ENCODE assay signal across 8 cellular contexts in the genomic region with DNA sequence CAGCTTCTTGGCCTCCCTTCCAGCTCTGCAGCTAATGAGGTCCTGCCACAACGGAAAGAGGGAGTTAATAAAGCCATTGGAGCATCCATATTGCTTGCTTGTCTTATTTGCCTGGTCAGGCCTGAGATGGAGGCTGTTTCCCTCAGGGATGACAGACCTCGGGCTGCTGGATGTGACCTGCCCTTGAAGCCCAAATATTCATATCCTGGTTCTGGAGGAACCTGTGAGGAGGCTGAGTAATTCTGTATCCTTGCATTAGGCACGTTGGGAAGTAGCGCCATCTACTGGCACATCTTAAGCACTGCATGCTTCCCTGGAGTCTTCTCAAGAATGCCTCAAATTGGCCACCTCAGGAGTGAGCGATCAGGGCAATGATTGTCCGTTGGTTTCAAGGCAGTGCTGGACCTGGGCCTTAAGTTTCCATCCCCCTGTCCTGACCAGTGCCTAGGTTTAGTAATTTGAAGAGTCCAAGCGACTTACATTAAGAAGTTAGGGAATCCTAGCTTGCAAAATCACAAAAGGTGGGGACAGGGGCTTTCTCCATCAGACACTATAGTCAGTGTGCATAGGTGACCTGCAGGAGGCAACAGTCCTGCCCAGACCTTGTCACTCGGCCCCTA. TPM values are rescaled to one million over a fixed set of nuclear protein-coding genes. Genes with fewer than 3 reads are reported as not detected.
DNase-seq lines count a peak whose midpoint lies in the region; ATAC-seq and TF ChIP-seq lines count a peak whose summit lies in the region.

No MANE protein-coding gene starts in this region.

- H3K4me3 Mint-ChIP-seq in activated CD8-positive, alpha-beta T cell treated with anti-CD3 and anti-CD28 coated beads for 36 hours, result no peak overlapping the region
- no peak overlapping the region for H3K4me3 Mint-ChIP-seq in mesothelial cell of epicardium

- H3K9me3 Mint-ChIP-seq in activated CD8-positive, alpha-beta T cell treated with anti-CD3 and anti-CD28 coated beads for 36 hours, result no peaks in the 10 kb centered on the region
- no peaks in the 10 kb centered on the region for H3K9me3 Mint-ChIP-seq in mesothelial cell of epicardium

- H3K4me3 ChIP-seq in effector memory CD4-positive, alpha-beta T cell (ENCODE audit: insufficient read depth, low read depth, low read length, poor library complexity, severe bottlenecking), result no peak overlapping the region

- peak; percentile 55 for ATAC-seq in HG03432 (IDR thresholded peaks at IDR 0.05; ENCODE audit: unreplicated experiment)
- peak; percentile 99 for ATAC-seq in activated CD8-positive, alpha-beta T cell treated with anti-CD3 and anti-CD28 coated beads for 36 hours
- ATAC-seq in GM19467 (IDR thresholded peaks at IDR 0.05; ENCODE audit: unreplicated experiment), result no peak

- no peak overlapping the region for H3K27ac Mint-ChIP-seq in activated CD8-positive, alpha-beta T cell treated with anti-CD3 and anti-CD28 coated beads for 36 hours
- H3K27ac Mint-ChIP-seq in mesothelial cell of epicardium, result no peak overlapping the region

- H3K4me1 ChIP-seq in effector memory CD4-positive, alpha-beta T cell (ENCODE audit: control insufficient read depth, insufficient read depth, low read length, poor library complexity, severe bottlenecking), result no peaks in the 10 kb centered on the region

- peak; percentile 94 for TF ChIP-seq CTCF in activated CD8-positive, alpha-beta T cell treated with anti-CD3 and anti-CD28 coated beads for 36 hours (IDR thresholded peaks at IDR 0.05)
- peak; percentile 89 for TF ChIP-seq CTCF in mesothelial cell of epicardium (IDR thresholded peaks at IDR 0.05; ENCODE audit: unreplicated experiment)

- POLR2A ChIA-PET in activated CD8-positive, alpha-beta T cell treated with anti-CD3 and anti-CD28 coated beads for 36 hours (lab: Charles Lee), result interaction anchor here (0.7 to 5.6 kb wide), 8 partner anchors 9 to 69 kb away, joined by 3 to 35 read pairs (median 14); a partner anchor contains a TSS

- peaks cover 22% of the 10 kb centered on the region for H3K36me3 Mint-ChIP-seq in activated CD8-positive, alpha-beta T cell treated with anti-CD3 and anti-CD28 coated beads for 36 hours (ENCODE audit: low read depth)
- H3K36me3 Mint-ChIP-seq in mesothelial cell of epicardium, result peaks cover 19% of the 10 kb centered on the region

- intact Hi-C loops in activated CD8-positive, alpha-beta T cell treated with anti-CD3 and anti-CD28 coated beads for 36 hours (cut with micrococcal nuclease), result loop anchor here (2.0 kb wide), 1 partner anchor 57 kb away; no protein-coding TSS in a partner anchor

- H3K36me3 ChIP-seq in effector memory CD4-positive, alpha-beta T cell (ENCODE audit: control insufficient read depth, insufficient read depth, low read length), result peaks cover 20% of the 10 kb centered on the region

- H3K9me3 ChIP-seq in effector memory CD4-positive, alpha-beta T cell (ENCODE audit: control insufficient read depth, low read length), result no peaks in the 10 kb centered on the region

- CTCF ChIA-PET in activated CD8-positive, alpha-beta T cell treated with anti-CD3 and anti-CD28 coated beads for 36 hours (lab: Charles Lee), result interaction anchor here (0.6 to 7.8 kb wide), 38 partner anchors 10 to 266 kb away, joined by 3 to 135 read pairs (median 4); a partner anchor contains a TSS

- H3K4me1 Mint-ChIP-seq in activated CD8-positive, alpha-beta T cell treated with anti-CD3 and anti-CD28 coated beads for 36 hours (ENCODE audit: low read depth), result no peaks in the 10 kb centered on the region
- no peaks in the 10 kb centered on the region for H3K4me1 Mint-ChIP-seq in mesothelial cell of epicardium

- no peaks in the 10 kb centered on the region for H3K27me3 ChIP-seq in effector memory CD4-positive, alpha-beta T cell (replicated peaks; ENCODE audit: control insufficient read depth, insufficient read depth, low read length, poor library complexity, severe bottlenecking)

- DNase-seq in GM04504 (ENCODE audit: low read depth) (peak; percentile 54), NCI-H774 (lab: John Stamatoyannopoulos, UW) (peak; percentile 85), mesothelial cell of epicardium (ENCODE audit: low spot score in 2 of 2, unreplicated experiment in 2 of 2) (peak; percentile 34 to 74)
- peak; percentile 77 for DNase-seq in activated CD8-positive, alpha-beta T cell treated with anti-CD3 and anti-CD28 coated beads for 36 hours
- peak; percentile 48 to 58 (median 49) for DNase-seq in effector memory CD4-positive, alpha-beta T cell
- peak; percentile 27 to 51 for DNase-seq in stimulated activated CD8-positive, alpha-beta memory T cell treated with anti-CD3 and anti-CD28 coated beads, Interleukin-2, amount 100 ng/mL, for 48 hours (ENCODE audit: low read depth in 2 of 2)

- H3K27me3 Mint-ChIP-seq in activated CD8-positive, alpha-beta T cell treated with anti-CD3 and anti-CD28 coated beads for 36 hours, result no peaks in the 10 kb centered on the region
- no peaks in the 10 kb centered on the region for H3K27me3 Mint-ChIP-seq in mesothelial cell of epicardium (ENCODE audit: low read depth)

- no peak overlapping the region for H3K27ac ChIP-seq in effector memory CD4-positive, alpha-beta T cell (ENCODE audit: insufficient read depth, low read length, poor library complexity, severe bottlenecking)

RNA-seq across cellular contexts. Expression of a gene that starts 13.8 kb away (rescaled TPM):
- 100 to 1,000 TPM; 227 to 246 TPM for total RNA-seq in activated CD8-positive, alpha-beta T cell treated with anti-CD3 and anti-CD28 coated beads for 36 hours
- total RNA-seq in mesothelial cell of epicardium, result 164 to 185 TPM (median 170 TPM) in 3 replicates

RNA-seq across cellular contexts. Expression of a gene that starts 19.4 kb away (rescaled TPM):
- 100 to 1,000 TPM; 184 to 186 TPM for total RNA-seq in activated CD8-positive, alpha-beta T cell treated with anti-CD3 and anti-CD28 coated beads for 36 hours
- 177 to 188 TPM (median 180 TPM) in 3 replicates for total RNA-seq in mesothelial cell of epicardium

RNA-seq across cellular contexts. Expression of a gene that starts 48.4 kb away (rescaled TPM):
- total RNA-seq in activated CD8-positive, alpha-beta T cell treated with anti-CD3 and anti-CD28 coated beads for 36 hours, result 100 to 1,000 TPM; 547 to 553 TPM
- total RNA-seq in mesothelial cell of epicardium, result 154 to 157 TPM (median 156 TPM) in 3 replicates

RNA-seq across cellular contexts. Expression of a gene that starts 53.8 kb away (rescaled TPM):
- 1 to 10 TPM; 1.7 to 1.9 TPM for total RNA-seq in activated CD8-positive, alpha-beta T cell treated with anti-CD3 and anti-CD28 coated beads for 36 hours
- total RNA-seq in mesothelial cell of epicardium, result 4.5 to 5.6 TPM (median 5.6 TPM) in 3 replicates
